In the genomic region with DNA sequence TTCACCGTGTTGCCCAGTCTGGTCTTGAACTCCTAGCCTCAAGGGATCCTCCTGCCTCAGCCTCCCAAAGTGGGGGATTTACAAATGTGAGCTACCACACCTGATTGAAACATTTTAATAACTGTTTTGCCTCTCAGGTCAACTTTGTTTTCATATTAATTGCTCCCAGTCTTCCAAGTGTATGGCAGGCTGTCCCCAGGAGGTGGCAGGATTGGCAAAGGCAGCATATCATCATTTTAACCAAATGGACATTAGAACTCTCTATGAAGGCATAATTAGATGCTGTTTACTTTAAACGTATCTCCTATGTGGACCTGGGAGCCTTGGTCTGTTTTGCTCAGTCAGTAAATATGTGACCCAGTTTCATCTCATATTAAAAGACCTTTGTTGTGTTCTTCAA, we compare ENCODE assay signal across 8 cellular contexts. TPM values are rescaled to one million over a fixed set of nuclear protein-coding genes. Genes with fewer than 3 reads are reported as not detected.
A peak's percentile ranks its signal among the peaks of the same experiment; 100 is the strongest.
DNase-seq lines count a peak whose midpoint lies in the region; ATAC-seq and TF ChIP-seq lines count a peak whose summit lies in the region.

No MANE protein-coding gene starts in this region.

- H3K4me3 ChIP-seq in BJ (ENCODE audit: low read depth, low read length) (no peak overlapping the region), HCT116 (replicated peaks in 1 of 2; ENCODE audit: low read depth in 1 of 2, low read length in 2 of 2) (no peak overlapping the region), RWPE2 (ENCODE audit: severe bottlenecking) (no peak overlapping the region)

- CTCF ChIA-PET in BJ (lab: Yijun Ruan, JAX) (interaction anchor here (1.2 to 1.3 kb wide), 2 partner anchors 13 to 231 kb away, joined by 3 to 5 read pairs; no protein-coding TSS in a partner anchor), HCT116 (lab: Charles Lee) (interaction anchor here (1.0 to 1.5 kb wide), 2 partner anchors 230 to 334 kb away, joined by 3 to 4 read pairs; no protein-coding TSS in a partner anchor)

- no peak for DNase-seq in BJ (ENCODE audit: low read depth)
- DNase-seq in HCT116 (ENCODE audit: low read depth, low spot score): no peak
- no peak for DNase-seq in RWPE2 (ENCODE audit: low spot score)
- peak; percentile 14 for DNase-seq in hepatic stellate cell (ENCODE audit: low spot score)
- DNase-seq in activated naive CD4-positive, alpha-beta T cell treated with Interleukin-2 at 50 U/mL for 16 hours: no peak
- no peak for DNase-seq in foreskin melanocyte
- DNase-seq in hippocampal formation (lab: John Stamatoyannopoulos, UW): no peak

- H3K27me3 ChIP-seq in BJ (ENCODE audit: control insufficient read depth, insufficient read depth, low read length) (no peaks in the 10 kb centered on the region), HCT116 (ENCODE audit: insufficient read depth, low read length) (no peaks in the 10 kb centered on the region), RWPE2 (ENCODE audit: insufficient read depth, poor library complexity, severe bottlenecking) (no peaks in the 10 kb centered on the region)

- peak; percentile 68 for TF ChIP-seq RAD21 in HCT116 (IDR thresholded peaks at IDR 0.05; ENCODE audit: low read depth)

- H3K4me2 ChIP-seq in HCT116 (ENCODE audit: low read length): no peak overlapping the region

- POLR2A ChIA-PET in BJ (lab: Charles Lee): no interaction called here
- POLR2A ChIA-PET in HCT116 (lab: Charles Lee): no interaction called here

- H3K79me2 ChIP-seq in HCT116 (ENCODE audit: insufficient read depth, low read length): no peaks in the 10 kb centered on the region

- H3K9me2 ChIP-seq in HCT116 (ENCODE audit: insufficient read depth): no peaks in the 10 kb centered on the region

- no TSS peak for BruUV-seq in HCT116 (replicated peaks; lab: Mats Ljungman, UMichigan)

- no peak overlapping the region for H2AFZ ChIP-seq in HCT116 (ENCODE audit: low read depth, low read length, poor library complexity, severe bottlenecking)

- TF ChIP-seq CTCF in BJ (IDR thresholded peaks at IDR 0.05; ENCODE audit: insufficient read depth, low read depth, low read length) (peak; percentile 37; the same call in 1 of the 2 replicates), HCT116 (IDR thresholded peaks at IDR 0.05 in 2 of 3, conservative IDR thresholded peaks at IDR 0.05 in 1 of 3; ENCODE audit: borderline replicate concordance in 1 of 3, insufficient read depth in 1 of 3, low read depth in 2 of 3, low read length in 2 of 3) (peak; percentile 35 to 68 (median 66); a peak in 5 of 6 replicates), RWPE2 (IDR thresholded peaks at IDR 0.05; ENCODE audit: poor library complexity, severe bottlenecking) (peak; percentile 77)

- intact Hi-C loops in HCT116 (cut with micrococcal nuclease): loop anchor here (2.0 kb wide), 1 partner anchor 230 kb away; no protein-coding TSS in a partner anchor

- H3K36me3 ChIP-seq in BJ (ENCODE audit: control insufficient read depth, insufficient read depth, low read length): peaks cover 23% of the 10 kb centered on the region
- H3K36me3 ChIP-seq in HCT116 (ENCODE audit: control insufficient read depth in 1 of 2, insufficient read depth in 2 of 2, low read length in 2 of 2): peaks cover 39% of the 10 kb centered on the region in 2 experiments; a peak in 3 of 4 replicates
- peaks cover 91% of the 10 kb centered on the region for H3K36me3 ChIP-seq in RWPE2 (ENCODE audit: low read depth)

- H3K9ac ChIP-seq in HCT116 (ENCODE audit: low read length): no peak overlapping the region

- no peaks in the 10 kb centered on the region for H4K20me1 ChIP-seq in HCT116 (ENCODE audit: insufficient read depth)

- H3K9me3 ChIP-seq in HCT116 (ENCODE audit: control insufficient read depth in 1 of 2, insufficient read depth in 1 of 2, low read depth in 1 of 2, low read length in 2 of 2) (no peaks in the 10 kb centered on the region), RWPE2 (ENCODE audit: severe bottlenecking) (peaks cover 6% of the 10 kb centered on the region)

- peak; percentile 74 for ATAC-seq in HCT116
- no peak for ATAC-seq in RWPE2 (ENCODE audit: low read depth)
- no peak for ATAC-seq in HG03135 (IDR thresholded peaks at IDR 0.05; ENCODE audit: unreplicated experiment)

- H3K27ac ChIP-seq in HCT116 (ENCODE audit: low read depth, low read length) (no peak overlapping the region), RWPE2 (ENCODE audit: poor library complexity, severe bottlenecking) (no peak overlapping the region)

- RAD21 ChIA-PET in HCT116 (lab: Charles Lee; ENCODE audit: low non-redundant PET in 1 of 2, low total read pairs in 2 of 2, uncharacterized antibody in 2 of 2, unreplicated experiment in 2 of 2): no interaction called here

- H3K4me1 ChIP-seq in HCT116 (ENCODE audit: control insufficient read depth in 1 of 2, insufficient read depth in 2 of 2, low read length in 2 of 2) (peaks cover 0 to 9% of the 10 kb centered on the region in 2 experiments; a peak in 2 of 4 replicates), RWPE2 (ENCODE audit: insufficient read depth, poor library complexity, severe bottlenecking) (peaks cover 13% of the 10 kb centered on the region)

- TF ChIP-seq POLR2A in HCT116 (IDR thresholded peaks at IDR 0.05; ENCODE audit: borderline replicate concordance, extremely low read depth, insufficient read depth, insufficient read length): no peak

TF ChIP-seq in HCT116, 20 proteins besides CTCF, POLR2A, EP300 and RAD21:
- TF ChIP-seq ZNF274 (IDR thresholded peaks at IDR 0.05; ENCODE audit: low read depth, low read length) (no peak), EGR1 (IDR thresholded peaks at IDR 0.05; ENCODE audit: low read depth) (no peak), JUND (IDR thresholded peaks at IDR 0.05) (no peak), FOSL1 (IDR thresholded peaks at IDR 0.05; ENCODE audit: low read depth) (no peak), CBX3 (IDR thresholded peaks at IDR 0.05; ENCODE audit: low read depth) (no peak)
- TF ChIP-seq, protein P1, sequence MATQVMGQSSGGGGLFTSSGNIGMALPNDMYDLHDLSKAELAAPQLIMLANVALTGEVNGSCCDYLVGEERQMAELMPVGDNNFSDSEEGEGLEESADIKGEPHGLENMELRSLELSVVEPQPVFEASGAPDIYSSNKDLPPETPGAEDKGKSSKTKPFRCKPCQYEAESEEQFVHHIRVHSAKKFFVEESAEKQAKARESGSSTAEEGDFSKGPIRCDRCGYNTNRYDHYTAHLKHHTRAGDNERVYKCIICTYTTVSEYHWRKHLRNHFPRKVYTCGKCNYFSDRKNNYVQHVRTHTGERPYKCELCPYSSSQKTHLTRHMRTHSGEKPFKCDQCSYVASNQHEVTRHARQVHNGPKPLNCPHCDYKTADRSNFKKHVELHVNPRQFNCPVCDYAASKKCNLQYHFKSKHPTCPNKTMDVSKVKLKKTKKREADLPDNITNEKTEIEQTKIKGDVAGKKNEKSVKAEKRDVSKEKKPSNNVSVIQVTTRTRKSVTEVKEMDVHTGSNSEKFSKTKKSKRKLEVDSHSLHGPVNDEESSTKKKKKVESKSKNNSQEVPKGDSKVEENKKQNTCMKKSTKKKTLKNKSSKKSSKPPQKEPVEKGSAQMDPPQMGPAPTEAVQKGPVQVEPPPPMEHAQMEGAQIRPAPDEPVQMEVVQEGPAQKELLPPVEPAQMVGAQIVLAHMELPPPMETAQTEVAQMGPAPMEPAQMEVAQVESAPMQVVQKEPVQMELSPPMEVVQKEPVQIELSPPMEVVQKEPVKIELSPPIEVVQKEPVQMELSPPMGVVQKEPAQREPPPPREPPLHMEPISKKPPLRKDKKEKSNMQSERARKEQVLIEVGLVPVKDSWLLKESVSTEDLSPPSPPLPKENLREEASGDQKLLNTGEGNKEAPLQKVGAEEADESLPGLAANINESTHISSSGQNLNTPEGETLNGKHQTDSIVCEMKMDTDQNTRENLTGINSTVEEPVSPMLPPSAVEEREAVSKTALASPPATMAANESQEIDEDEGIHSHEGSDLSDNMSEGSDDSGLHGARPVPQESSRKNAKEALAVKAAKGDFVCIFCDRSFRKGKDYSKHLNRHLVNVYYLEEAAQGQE (IDR thresholded peaks at IDR 0.05; ENCODE audit: low read depth): no peak
- TF ChIP-seq, protein P2, sequence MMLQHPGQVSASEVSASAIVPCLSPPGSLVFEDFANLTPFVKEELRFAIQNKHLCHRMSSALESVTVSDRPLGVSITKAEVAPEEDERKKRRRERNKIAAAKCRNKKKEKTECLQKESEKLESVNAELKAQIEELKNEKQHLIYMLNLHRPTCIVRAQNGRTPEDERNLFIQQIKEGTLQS (IDR thresholded peaks at IDR 0.05): no peak
TF ChIP-seq in HCT116: peak in this region for 0.

RNA-seq across cellular contexts. Expression of a gene that starts 59.2 kb away (rescaled TPM):
- polyA plus RNA-seq in BJ (2011; rRNA removed): 21.7 and 44.4 TPM in 2 replicates
- 20.4 and 20.9 TPM in 2 replicates for polyA minus RNA-seq in BJ (2011; rRNA and poly(A)+ RNA removed)
- total RNA-seq in HCT116 (2021; ENCODE audit: unreplicated experiment): 158 TPM
- 48.2 and 72.8 TPM in 2 replicates for polyA plus RNA-seq in HCT116 (2012)
